In the genomic region with DNA sequence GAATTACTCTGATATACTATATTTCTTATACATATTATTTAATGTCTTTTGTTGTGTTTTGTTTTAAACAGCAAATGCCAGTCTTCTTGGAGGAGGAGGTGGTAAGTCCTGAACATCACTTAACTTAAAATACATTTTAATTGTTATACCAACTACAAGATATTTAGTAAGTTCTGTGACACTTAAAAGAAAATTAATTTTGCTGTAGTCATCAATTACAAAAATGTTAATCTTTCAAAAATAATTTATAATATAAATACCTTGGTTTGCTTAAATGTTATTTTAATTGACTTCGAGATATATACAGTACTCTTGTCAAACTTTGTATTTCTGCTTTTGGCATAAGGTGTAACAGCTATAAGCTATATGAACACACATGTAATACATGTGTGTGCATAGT, we compare ENCODE assay signal across 8 cellular contexts.
"Had no signal": no experiment of that assay in that cellular context is flagged by ENCODE, and none has a peak within 500 bp of the region (broad histone marks: within the 10 kb centered on the region; RNA-seq: fewer than 3 reads in every experiment).

No MANE protein-coding gene starts in this region.

- H3K4me1 ChIP-seq: HAP-1 had no signal

- ATAC-seq: HCT116 had no signal

- H3K36me3 ChIP-seq: HAP-1 had no signal

- H3K27ac ChIP-seq: GM23248, HL-60 had no signal

- H3K4me3 ChIP-seq: GM23248, HAP-1 had no signal

- H3K9me3 ChIP-seq: HAP-1 had no signal

- DNase-seq: GM23248, GOT3, H7, HFFc6, KG1 had no signal

- H3K9ac ChIP-seq: GM23248 had no signal
